ENCODE assay signal across 25 cellular contexts in genomic region chr12:113287146-113287898, GRCh38.
"Had no signal": no experiment of that assay in that cellular context is flagged by ENCODE, and none has a peak within 500 bp of the region (broad histone marks: within the 10 kb centered on the region; RNA-seq: fewer than 3 reads in every experiment).

No MANE protein-coding gene starts in this region.

- H3K4me3 ChIP-seq: coronary artery, esophagus squamous epithelium, heart right ventricle, lower lobe of right lung, ovary, psoas muscle, sigmoid colon, stomach, thyroid gland, vagina had no signal

- H3K27ac ChIP-seq: coronary artery, esophagus squamous epithelium, lower lobe of right lung, ovary, psoas muscle, sigmoid colon, stomach, thyroid gland, vagina had no signal

- H3K4me3 Mint-ChIP-seq: natural killer cell; stimulated activated memory B cell treated with anti-CD40 and anti-IgM and Interleukin-4, amounts not matched to agents 10 μg/mL and 1 μg/mL and 100 μg/mL, for 72 hours had no signal

- ATAC-seq: lower lobe of right lung; natural killer cell; right cardiac atrium; stimulated activated memory B cell treated with anti-CD40 and anti-IgM and Interleukin-4, amounts not matched to agents 10 μg/mL and 1 μg/mL and 100 μg/mL, for 72 hours had no signal

- H3K9me3 ChIP-seq: esophagus squamous epithelium, heart right ventricle, lower lobe of right lung, ovary, psoas muscle, sigmoid colon, stomach, thyroid gland, vagina had no signal

- H3K9me3 Mint-ChIP-seq: natural killer cell; stimulated activated memory B cell treated with anti-CD40 and anti-IgM and Interleukin-4, amounts not matched to agents 10 μg/mL and 1 μg/mL and 100 μg/mL, for 72 hours had no signal

- H3K36me3 ChIP-seq: ovary had no signal

- H3K4me1 ChIP-seq: esophagus squamous epithelium, lower lobe of right lung, psoas muscle, sigmoid colon, stomach, thyroid gland, vagina had no signal

- H3K27me3 ChIP-seq: esophagus squamous epithelium, heart right ventricle, ovary, sigmoid colon, stomach, thyroid gland, vagina had no signal

- DNase-seq: dermis blood vessel endothelial cell; effector memory CD4-positive, alpha-beta T cell; esophagus squamous epithelium; foreskin melanocyte; glutamatergic neuron; heart right ventricle; hippocampal formation; kidney glomerular epithelial cell; left colon; left ventricle myocardium superior; lower lobe of right lung; natural killer cell; ovary; sigmoid colon; stimulated activated CD4-positive, alpha-beta T cell treated with anti-CD3 and anti-CD28 coated beads, Interleukin-2, amount 100 ng/mL, for 24 hours; stimulated activated CD4-positive, alpha-beta T cell treated with anti-CD3 and anti-CD28 coated beads, Interleukin-4, amount 100 ng/mL, for 4 hours; stomach; thyroid gland had no signal

- H3K27ac Mint-ChIP-seq: natural killer cell; stimulated activated memory B cell treated with anti-CD40 and anti-IgM and Interleukin-4, amounts not matched to agents 10 μg/mL and 1 μg/mL and 100 μg/mL, for 72 hours had no signal

- FAIRE-seq: endothelial cell of umbilical vein, islet of Langerhans had no signal

- H3K36me3 Mint-ChIP-seq: natural killer cell had no signal

- H3K4me1 Mint-ChIP-seq: natural killer cell; stimulated activated memory B cell treated with anti-CD40 and anti-IgM and Interleukin-4, amounts not matched to agents 10 μg/mL and 1 μg/mL and 100 μg/mL, for 72 hours had no signal

- H3K27me3 Mint-ChIP-seq: stimulated activated memory B cell treated with anti-CD40 and anti-IgM and Interleukin-4, amounts not matched to agents 10 μg/mL and 1 μg/mL and 100 μg/mL, for 72 hours had no signal
